ENCODE assay signal across 8 cellular contexts in genomic region chr3:197949191-197949766, GRCh38. TPM values are rescaled to one million over a fixed set of nuclear protein-coding genes. Genes with fewer than 3 reads are reported as not detected.
DNase-seq lines count a peak whose midpoint lies in the region; ATAC-seq and TF ChIP-seq lines count a peak whose summit lies in the region.

No MANE protein-coding gene starts in this region.

- peaks cover 0 to 34% (median 32%) of the 10 kb centered on the region in 6 donors for H3K36me3 ChIP-seq in spleen

- intact Hi-C loops in spleen (cut with DNase I; ENCODE audit: low total_unique reads), result no loop called here

- no peaks in the 10 kb centered on the region for H3K9me3 ChIP-seq in T-helper 17 cell (ENCODE audit: control insufficient read depth, low read length, poor library complexity, severe bottlenecking)
- no peaks in the 10 kb centered on the region for H3K9me3 ChIP-seq in spleen

- no peak for TF ChIP-seq POLR2A in spleen (IDR thresholded peaks at IDR 0.05)

- H3K36me3 Mint-ChIP-seq in T-helper 17 cell (ENCODE audit: low read depth) (peaks cover 7% of the 10 kb centered on the region), glutamatergic neuron (ENCODE audit: unreplicated experiment) (no peaks in the 10 kb centered on the region)

- TF ChIP-seq CTCF in glutamatergic neuron (IDR thresholded peaks at IDR 0.05; ENCODE audit: partially characterized antibody, unreplicated experiment), result no peak
- no peak for TF ChIP-seq CTCF in spleen (IDR thresholded peaks at IDR 0.05 in 8 of 11, conservative IDR thresholded peaks at IDR 0.05 in 3 of 11)

- ATAC-seq in GM21737 (IDR thresholded peaks at IDR 0.05; ENCODE audit: unreplicated experiment), result peak; percentile 3
- ATAC-seq in T-helper 17 cell, result peak; percentile 4
- no peak for ATAC-seq in HG03521 (IDR thresholded peaks at IDR 0.05; ENCODE audit: unreplicated experiment)
- no peak for ATAC-seq in GM19463 (IDR thresholded peaks at IDR 0.05; ENCODE audit: unreplicated experiment)

- H3K27me3 Mint-ChIP-seq in T-helper 17 cell, result no peaks in the 10 kb centered on the region
- H3K27me3 Mint-ChIP-seq in glutamatergic neuron (ENCODE audit: unreplicated experiment), result peaks cover 10% of the 10 kb centered on the region

- H3K4me1 Mint-ChIP-seq in T-helper 17 cell, result peaks cover 37% of the 10 kb centered on the region
- H3K4me1 Mint-ChIP-seq in glutamatergic neuron (ENCODE audit: low read depth, unreplicated experiment), result peaks cover 15% of the 10 kb centered on the region

- DNase-seq in T-helper 17 cell, result no peak
- no peak for DNase-seq in glutamatergic neuron
- no peak for DNase-seq in spleen
- DNase-seq in NCI-H2171 treated with DMSO at 0.1 percent for 48 hours (lab: John Stamatoyannopoulos, UW), result no peak
- no peak for DNase-seq in glomerular visceral epithelial cell (ENCODE audit: extremely low spot score)

- H3K27ac Mint-ChIP-seq in T-helper 17 cell (peak overlapping the region; percentile 100), glutamatergic neuron (ENCODE audit: unreplicated experiment) (peak overlapping the region; percentile 96)

- H3K4me3 Mint-ChIP-seq in T-helper 17 cell, result peak overlapping the region; percentile 99
- peak overlapping the region; percentile 99 for H3K4me3 Mint-ChIP-seq in glutamatergic neuron (ENCODE audit: unreplicated experiment)

- H3K4me1 ChIP-seq in spleen, result peaks cover 28 to 49% (median 47%) of the 10 kb centered on the region in 6 donors

- WGBS in spleen, 5 donors, result 20 to 27% (median 22%) methylated on average over 16 of the region's 16 CpGs

- no peaks in the 10 kb centered on the region for H3K9me3 Mint-ChIP-seq in glutamatergic neuron (ENCODE audit: unreplicated experiment)

- peak overlapping the region; percentile 86 to 97 (median 92) for H3K27ac ChIP-seq in spleen

- peak overlapping the region; percentile 12 to 82 (median 56) for H3K4me3 ChIP-seq in spleen

- H3K27me3 ChIP-seq in spleen (replicated peaks in 1 of 7), result no peaks in the 10 kb centered on the region

RNA-seq across cellular contexts. Expression of gene RPL35A, which starts 0.7 kb away (rescaled TPM):
- 1,000 to 10,000 TPM; 1,671 to 1,728 TPM for total RNA-seq in T-helper 17 cell
- 728 TPM for total RNA-seq in glutamatergic neuron (ENCODE audit: unreplicated experiment)
- 100 to 1,000 TPM; 618 to 926 (median 772) TPM for total RNA-seq in spleen
- 1,000 to 10,000 TPM; 2,909 to 3,288 (median 3,106) TPM for polyA plus RNA-seq in spleen

RNA-seq across cellular contexts. Expression of gene LMLN, which starts 10.7 kb away (rescaled TPM):
- total RNA-seq in T-helper 17 cell (1 to 10 TPM; 3.2 to 4.4 TPM), glutamatergic neuron (ENCODE audit: unreplicated experiment) (3.7 TPM), spleen (1 to 10 TPM; 2.4 to 5.9 (median 3.6) TPM)
- under 1 TPM; 0.52 to 0.83 (median 0.80) TPM for polyA plus RNA-seq in spleen

Comparison
In these comparisons a context has a peak if more than half of its experiments do, and no peak if none do; other contexts are left out.
1. ATAC-seq: peak in GM21737 (single experiment) and T-helper 17 cell (single experiment); none in HG03521 (single experiment) and GM19463 (single experiment).